In genomic region chr11:45752136-45752535, GRCh38 we compare ENCODE assay signal across 31 cellular contexts.
"Had no signal": no experiment of that assay in that cellular context is flagged by ENCODE, and none has a peak within 500 bp of the region (broad histone marks: within the 10 kb centered on the region; RNA-seq: fewer than 3 reads in every experiment).

No MANE protein-coding gene starts in this region.

- H3K27me3 ChIP-seq: brain microvascular endothelial cell, Peyer's patch had no signal

- H3K9me3 Mint-ChIP-seq: activated CD4-positive, alpha-beta T cell treated with anti-CD3 and anti-CD28 coated beads, Interleukin-2, amount 10 ng/mL, durations not matched to agents 24 days and 14 days; activated CD8-positive, alpha-beta T cell treated with anti-CD3 and anti-CD28 coated beads for 36 hours; activated naive CD4-positive, alpha-beta T cell treated with anti-CD3 and anti-CD28 coated beads, Interleukin-2, amount 50 U/mL, for 24 hours; activated naive CD8-positive, alpha-beta T cell treated with anti-CD3 and anti-CD28 coated beads, Interleukin-2, amount 10 ng/mL, durations not matched to agents 7 days and 5 days; activated T-cell treated with anti-CD3 and anti-CD28 coated beads, Interleukin-2, amount 50 U/mL, for 72 hours; activated T-helper 17 cell treated with anti-CD3 and anti-CD28 coated beads, Interleukin-2, amount 50 U/mL, for 72 hours; T-helper 1 cell treated with Interleukin-12 subunit alpha and Interleukin-12 subunit beta and Interleukin-4 antibody, amounts not matched to agents 30 μg/mL and 1 μg/mL, for 36 hours; T-helper 2 cell treated with Interferon-gamma antibody and Interleukin-4, amounts not matched to agents 5 μg/mL and 100 μg/mL, for 36 hours had no signal

- ATAC-seq: activated CD8-positive, alpha-beta T cell treated with anti-CD3 and anti-CD28 coated beads for 36 hours; activated T-cell treated with anti-CD3 and anti-CD28 coated beads, Interleukin-2, amount 50 U/mL, for 72 hours; activated T-helper 17 cell treated with anti-CD3 and anti-CD28 coated beads, Interleukin-2, amount 50 U/mL, for 72 hours; PC-3 had no signal

- H3K4me1 ChIP-seq: Peyer's patch, SJSA1 had no signal

- H3K27ac Mint-ChIP-seq: activated CD4-positive, alpha-beta T cell treated with anti-CD3 and anti-CD28 coated beads, Interleukin-2, amount 10 ng/mL, durations not matched to agents 24 days and 14 days; activated CD8-positive, alpha-beta T cell treated with anti-CD3 and anti-CD28 coated beads for 36 hours; activated naive CD4-positive, alpha-beta T cell treated with anti-CD3 and anti-CD28 coated beads, Interleukin-2, amount 50 U/mL, for 24 hours; activated naive CD8-positive, alpha-beta T cell treated with anti-CD3 and anti-CD28 coated beads, Interleukin-2, amount 10 ng/mL, durations not matched to agents 7 days and 5 days; activated T-cell treated with anti-CD3 and anti-CD28 coated beads, Interleukin-2, amount 50 U/mL, for 72 hours; activated T-helper 17 cell treated with anti-CD3 and anti-CD28 coated beads, Interleukin-2, amount 50 U/mL, for 72 hours; T-helper 1 cell treated with Interleukin-12 subunit alpha and Interleukin-12 subunit beta and Interleukin-4 antibody, amounts not matched to agents 30 μg/mL and 1 μg/mL, for 36 hours; T-helper 2 cell treated with Interferon-gamma antibody and Interleukin-4, amounts not matched to agents 5 μg/mL and 100 μg/mL, for 36 hours had no signal

- DNase-seq: activated CD4-positive, alpha-beta T cell treated with anti-CD3 and anti-CD28 coated beads, Interleukin-2, amount 10 ng/mL, durations not matched to agents 24 days and 14 days; activated CD4-positive, alpha-beta T cell treated with anti-CD3 and anti-CD28 coated beads, Interleukin-2, amount 50 U/mL, for 4 hours; activated CD8-positive, alpha-beta T cell treated with anti-CD3 and anti-CD28 coated beads for 36 hours; activated gamma-delta T cell; activated naive CD4-positive, alpha-beta T cell treated with Interleukin-2 at 50 U/mL for 16 hours; activated naive CD8-positive, alpha-beta T cell treated with anti-CD3 and anti-CD28 coated beads, Interleukin-2, amount 10 ng/mL, durations not matched to agents 7 days and 5 days; activated T-cell treated with anti-CD3 and anti-CD28 coated beads, Interleukin-2, amount 50 U/mL, for 1 hour; activated T-cell treated with anti-CD3 and anti-CD28 coated beads, Interleukin-2, amount 50 U/mL, for 72 hours; brain microvascular endothelial cell; central memory CD4-positive, alpha-beta T cell; Karpas-422; KBM-7; MV-4-11; NCI-H1092; NCI-H1436 treated with DMSO at 0.1 percent for 48 hours; NCI-H187 treated with DMSO at 0.1 percent for 48 hours; NCI-H2081; NCI-H2171 treated with DMSO at 0.1 percent for 48 hours; NCI-H510A; NCI-H526; NK-92 treated with Interleukin-12 subunit alpha and Interleukin-12 subunit beta, amount 100 ng/mL, for 24 hours; PC-3; Peyer's patch; RPMI8226; SHP77 treated with DMSO at 0.1 percent for 48 hours; SK-N-SH had no signal

- H3K36me3 Mint-ChIP-seq: activated naive CD4-positive, alpha-beta T cell treated with anti-CD3 and anti-CD28 coated beads, Interleukin-2, amount 50 U/mL, for 24 hours; activated naive CD8-positive, alpha-beta T cell treated with anti-CD3 and anti-CD28 coated beads, Interleukin-2, amount 10 ng/mL, durations not matched to agents 7 days and 5 days had no signal

- H3K4me3 ChIP-seq: Peyer's patch, SJSA1 had no signal

- H3K27ac ChIP-seq: brain microvascular endothelial cell, Peyer's patch, SJSA1 had no signal

- H3K9me3 ChIP-seq: Peyer's patch, SJSA1, SK-N-SH had no signal

- H3K4me3 Mint-ChIP-seq: activated CD4-positive, alpha-beta T cell treated with anti-CD3 and anti-CD28 coated beads, Interleukin-2, amount 10 ng/mL, durations not matched to agents 24 days and 14 days; activated CD8-positive, alpha-beta T cell treated with anti-CD3 and anti-CD28 coated beads for 36 hours; activated naive CD4-positive, alpha-beta T cell treated with anti-CD3 and anti-CD28 coated beads, Interleukin-2, amount 50 U/mL, for 24 hours; activated naive CD8-positive, alpha-beta T cell treated with anti-CD3 and anti-CD28 coated beads, Interleukin-2, amount 10 ng/mL, durations not matched to agents 7 days and 5 days; activated T-cell treated with anti-CD3 and anti-CD28 coated beads, Interleukin-2, amount 50 U/mL, for 72 hours; activated T-helper 17 cell treated with anti-CD3 and anti-CD28 coated beads, Interleukin-2, amount 50 U/mL, for 72 hours; T-helper 1 cell treated with Interleukin-12 subunit alpha and Interleukin-12 subunit beta and Interleukin-4 antibody, amounts not matched to agents 30 μg/mL and 1 μg/mL, for 36 hours; T-helper 2 cell treated with Interferon-gamma antibody and Interleukin-4, amounts not matched to agents 5 μg/mL and 100 μg/mL, for 36 hours had no signal

- H3K4me1 Mint-ChIP-seq: activated CD4-positive, alpha-beta T cell treated with anti-CD3 and anti-CD28 coated beads, Interleukin-2, amount 10 ng/mL, durations not matched to agents 24 days and 14 days; activated naive CD4-positive, alpha-beta T cell treated with anti-CD3 and anti-CD28 coated beads, Interleukin-2, amount 50 U/mL, for 24 hours; activated naive CD8-positive, alpha-beta T cell treated with anti-CD3 and anti-CD28 coated beads, Interleukin-2, amount 10 ng/mL, durations not matched to agents 7 days and 5 days; activated T-helper 17 cell treated with anti-CD3 and anti-CD28 coated beads, Interleukin-2, amount 50 U/mL, for 72 hours had no signal

- H3K36me3 ChIP-seq: brain microvascular endothelial cell, Peyer's patch, SJSA1 had no signal
